Comparison of ENCODE assay signal across 8 cellular contexts in genomic region chr15:62060896-62061280, GRCh38. TPM values are rescaled to one million over a fixed set of nuclear protein-coding genes. Genes with fewer than 3 reads are reported as not detected.
A peak's percentile ranks its signal among the peaks of the same experiment; 100 is the strongest.
DNase-seq lines count a peak whose midpoint lies in the region; ATAC-seq and TF ChIP-seq lines count a peak whose summit lies in the region.

No MANE protein-coding gene starts in this region.

- CTCF ChIA-PET in AG04450 (lab: Charles Lee) (interaction anchor here (0.9 to 3.0 kb wide), 12 partner anchors 9 to 1073 kb away, joined by 3 to 35 read pairs (median 4); no protein-coding TSS in a partner anchor), mammary epithelial cell (lab: Charles Lee; ENCODE audit: low non-redundant PET) (interaction anchor here (0.7 to 1.1 kb wide), 2 partner anchors 16 to 50 kb away, joined by 3 to 7 read pairs; no protein-coding TSS in a partner anchor)

- H3K36me3 ChIP-seq in mammary epithelial cell (ENCODE audit: insufficient read depth, low read length) (no peaks in the 10 kb centered on the region), mesodermal cell (ENCODE audit: control insufficient read depth, insufficient read depth, low read length) (no peaks in the 10 kb centered on the region), uterus (no peaks in the 10 kb centered on the region)

- H3K4me1 ChIP-seq in mammary epithelial cell (ENCODE audit: insufficient read depth, low read length), result peaks cover 31% of the 10 kb centered on the region
- no peaks in the 10 kb centered on the region for H3K4me1 ChIP-seq in mesodermal cell (ENCODE audit: control insufficient read depth, insufficient read depth, low read length, poor library complexity, severe bottlenecking)
- no peaks in the 10 kb centered on the region for H3K4me1 ChIP-seq in uterus

- intact Hi-C loops in mammary epithelial cell (cut with micrococcal nuclease), result loop anchor here (5.0 kb wide), 1 partner anchor 79 kb away; no protein-coding TSS in a partner anchor
- intact Hi-C loops in uterus (cut with DNase I; ENCODE audit: low total_unique reads), result no loop called here

- TF ChIP-seq CTCF in AG04450 (IDR thresholded peaks at IDR 0.05; ENCODE audit: low read depth, low read length) (no peak), mammary epithelial cell (conservative IDR thresholded peaks at IDR 0.05 in 1 of 2, IDR thresholded peaks at IDR 0.05 in 1 of 2; ENCODE audit: extremely low read depth in 1 of 2, insufficient read depth in 1 of 2, low read depth in 1 of 2, low read length in 2 of 2) (no peak), uterus (IDR thresholded peaks at IDR 0.05) (no peak)

- no TSS peak for BruUV-seq in mammary epithelial cell (replicated peaks; lab: Mats Ljungman, UMichigan)

- H3K4me3 ChIP-seq in AG04450 (ENCODE audit: low read depth, low read length) (peak overlapping the region; percentile 86), mammary epithelial cell (replicated peaks in 1 of 3; ENCODE audit: insufficient read depth in 1 of 3, low read depth in 2 of 3, low read length in 3 of 3) (peak overlapping the region; percentile 80 to 90 (median 84)), mesodermal cell (ENCODE audit: extremely low read depth, insufficient read depth, low read length, poor library complexity, severe bottlenecking) (peak overlapping the region; percentile 79), uterus (peak overlapping the region; percentile 87 to 93)

- no peak overlapping the region for H3K9ac ChIP-seq in mammary epithelial cell (ENCODE audit: insufficient read depth, low read length)

- peak overlapping the region; percentile 100 for H3K4me2 ChIP-seq in mammary epithelial cell (ENCODE audit: insufficient read depth, low read depth, low read length)

- H3K27me3 ChIP-seq in AG04450 (ENCODE audit: control insufficient read depth, insufficient read depth, low read length), result peaks cover 21% of the 10 kb centered on the region
- H3K27me3 ChIP-seq in mammary epithelial cell (ENCODE audit: insufficient read depth, low read length), result no peaks in the 10 kb centered on the region
- H3K27me3 ChIP-seq in uterus, result no peaks in the 10 kb centered on the region

- H2AFZ ChIP-seq in mammary epithelial cell (ENCODE audit: low read depth, low read length), result peak overlapping the region; percentile 94

- TF ChIP-seq POLR2A in uterus (IDR thresholded peaks at IDR 0.05), result no peak

- POLR2A ChIA-PET in AG04450 (lab: Yijun Ruan, JAX), result no interaction called here

- in situ Hi-C loops in mammary epithelial cell (cut with MboI; ENCODE audit: low sequenced_read_pairs in 2 of 2), result no loop called here

- peak; percentile 6 for ATAC-seq in HG03460 (IDR thresholded peaks at IDR 0.05; ENCODE audit: unreplicated experiment)
- ATAC-seq in HG03521 (IDR thresholded peaks at IDR 0.05; ENCODE audit: unreplicated experiment), result no peak

- DNase-seq in AG04450 (ENCODE audit: low read depth, low spot score) (no peak), mammary epithelial cell (no peak), uterus (no peak), NCI-H1105 treated with DMSO at 0.1 percent for 48 hours (lab: John Stamatoyannopoulos, UW) (no peak)
- DNase-seq in stimulated activated CD4-positive, alpha-beta T cell treated with anti-CD3 and anti-CD28 coated beads, Interleukin-2, amount 100 ng/mL, for 24 hours, result no peak

- no peaks in the 10 kb centered on the region; the same call in 1 of the 2 replicates for H3K9me3 ChIP-seq in AG04450 (ENCODE audit: control insufficient read depth, insufficient read depth, low read length)
- no peaks in the 10 kb centered on the region for H3K9me3 ChIP-seq in mammary epithelial cell (replicated peaks; ENCODE audit: insufficient read depth, low read length)
- no peaks in the 10 kb centered on the region for H3K9me3 ChIP-seq in mesodermal cell (ENCODE audit: control insufficient read depth, low read length)
- no peaks in the 10 kb centered on the region for H3K9me3 ChIP-seq in uterus

- dilution Hi-C loops in mammary epithelial cell (cut with HindIII; ENCODE audit: low sequenced_read_pairs), result no loop called here

- H3K27ac ChIP-seq in AG04450 (ENCODE audit: low read depth, low read length) (no peak overlapping the region), mammary epithelial cell (ENCODE audit: insufficient read depth, low read depth, low read length) (no peak overlapping the region), mesodermal cell (ENCODE audit: low read depth, low read length, severe bottlenecking) (no peak overlapping the region), uterus (peak overlapping the region; percentile 86 to 96)

- H4K20me1 ChIP-seq in mammary epithelial cell (ENCODE audit: insufficient read depth, low read length), result no peaks in the 10 kb centered on the region

- 15% methylated on average over 12 of the region's 12 CpGs for WGBS in mammary epithelial cell (ENCODE audit: low coverage, missing lambda C conversion rate)
- WGBS in mesodermal cell (ENCODE audit: insufficient coverage in 2 of 2), 2 experiments, result 22 to 33% methylated on average over 6 of the region's 12 CpGs

- H3K79me2 ChIP-seq in mammary epithelial cell (ENCODE audit: insufficient read depth, low read length), result peaks cover 37% of the 10 kb centered on the region

RNA-seq across cellular contexts. Expression of gene VPS13C, which starts 0.6 kb away (rescaled TPM):
- polyA plus RNA-seq in AG04450 (2011; rRNA removed) (17.8 and 18.4 TPM in 2 replicates), mammary epithelial cell (6.2 TPM)
- polyA minus RNA-seq in AG04450 (2011; rRNA and poly(A)+ RNA removed), result 54.0 and 107 TPM in 2 replicates
- total RNA-seq in mammary epithelial cell (10 to 100 TPM; 43.3 to 79.9 TPM), uterus (100 to 1,000 TPM in 2 of 4 donors, 10 to 100 TPM in 2; 68.2 to 165 (median 102) TPM)
- 20.7 TPM for polyA minus RNA-seq in mammary epithelial cell
- 9.7 TPM for polyA plus RNA-seq in mesodermal cell (2013, experiment 1 of 2)
- 10.1 TPM for polyA plus RNA-seq in mesodermal cell (2013, experiment 2 of 2)

RNA-seq across cellular contexts. Expression of gene C2CD4A, which starts 5.9 kb away (rescaled TPM):
- not detected in 2 replicates for polyA plus RNA-seq in AG04450 (2011; rRNA removed)
- polyA minus RNA-seq in AG04450 (2011; rRNA and poly(A)+ RNA removed), result not detected in 2 replicates
- total RNA-seq in mammary epithelial cell, result not detected
- not detected for polyA plus RNA-seq in mammary epithelial cell
- not detected for polyA minus RNA-seq in mammary epithelial cell
- not detected for polyA plus RNA-seq in mesodermal cell (2013, experiment 1 of 2)
- polyA plus RNA-seq in mesodermal cell (2013, experiment 2 of 2), result not detected
- total RNA-seq in uterus, result under 1 TPM in 1 of 4 donors, not detected in 3; 0.21 TPM

Comparison
In these comparisons a context has a peak if more than half of its experiments do, and no peak if none do; other contexts are left out.
1. H3K27ac ChIP-seq: peak in uterus (2 of 2); none in AG04450 (single experiment), mammary epithelial cell (single experiment) and mesodermal cell (single experiment).
2. Peak in every context shown above with its lines, with median percentiles within 50 percentile points of each other: H3K4me3 ChIP-seq.